Comparison of ENCODE assay signal across 14 cellular contexts in genomic region chr14:22388669-22389625, GRCh38.
DNase-seq lines count a peak whose midpoint lies in the region; ATAC-seq and TF ChIP-seq lines count a peak whose summit lies in the region.
"Had no signal": no experiment of that assay in that cellular context is flagged by ENCODE, and none has a peak within 500 bp of the region (broad histone marks: within the 10 kb centered on the region; RNA-seq: fewer than 3 reads in every experiment).

No MANE protein-coding gene starts in this region.

- TF ChIP-seq CTCF in A673 (conservative IDR thresholded peaks at IDR 0.05; ENCODE audit: low read depth, low read length): no peak

- H3K4me3 ChIP-seq in A673 (ENCODE audit: low read depth, low read length, poor library complexity, severe bottlenecking) (no peak overlapping the region), mesenchymal stem cell (ENCODE audit: insufficient read depth in 1 of 2, low read depth in 1 of 2, low read length in 2 of 2) (no peak overlapping the region)
- H3K4me3 ChIP-seq: upper lobe of right lung had no signal

- H3K23ac ChIP-seq in mesenchymal stem cell (ENCODE audit: low read length in 2 of 2): peak overlapping the region in 1 of 2 experiments; percentile 11

- peak overlapping the region; percentile 2 for H2BK15ac ChIP-seq in mesenchymal stem cell (ENCODE audit: low read depth, poor library complexity, severe bottlenecking)

- peak overlapping the region; percentile 33 for H2AFZ ChIP-seq in mesenchymal stem cell (ENCODE audit: low read depth, low read length)

- no peak overlapping the region for H2BK120ac ChIP-seq in mesenchymal stem cell (ENCODE audit: low read depth, low read length)

- H3K4me1 ChIP-seq in A673 (ENCODE audit: insufficient read depth, low read length, poor library complexity, severe bottlenecking) (peaks cover 44% of the 10 kb centered on the region), mesenchymal stem cell (ENCODE audit: control insufficient read depth, insufficient read depth, low read depth, low read length) (peaks cover 15% of the 10 kb centered on the region)
- H3K4me1 ChIP-seq: upper lobe of right lung had no signal

- H3K4ac ChIP-seq in mesenchymal stem cell (ENCODE audit: low read depth in 1 of 2, low read length in 2 of 2): no peak overlapping the region

- H3K36me3 ChIP-seq in A673 (ENCODE audit: insufficient read depth, low read length, poor library complexity, severe bottlenecking) (no peaks in the 10 kb centered on the region), mesenchymal stem cell (ENCODE audit: control insufficient read depth in 1 of 2, insufficient read depth in 2 of 2, low read depth in 1 of 2, low read length in 2 of 2) (no peaks in the 10 kb centered on the region)
- H3K36me3 ChIP-seq: upper lobe of right lung had no signal

- H3K18ac ChIP-seq in mesenchymal stem cell (ENCODE audit: low read depth in 1 of 2, low read length in 2 of 2): peak overlapping the region; percentile 14 to 83

- ATAC-seq in GM18867 (IDR thresholded peaks at IDR 0.05; ENCODE audit: unreplicated experiment) (no peak), GM18870 (IDR thresholded peaks at IDR 0.05; ENCODE audit: unreplicated experiment) (no peak)
- ATAC-seq: sciatic nerve, upper lobe of right lung had no signal

- H2BK5ac ChIP-seq in mesenchymal stem cell (ENCODE audit: low read depth, low read length, poor library complexity, severe bottlenecking): no peak overlapping the region

- DNase-seq in A673 (ENCODE audit: low spot score) (peak; percentile 73), M059J (ENCODE audit: low read depth) (peak; percentile 63), brain pericyte (ENCODE audit: low read depth, low spot score) (peak; percentile 74), mesenchymal stem cell (peak; percentile 57), NCI-H1092 treated with DMSO at 0.1 percent for 48 hours (lab: John Stamatoyannopoulos, UW) (no peak)
- no peak for DNase-seq in NK-92 treated with Interleukin-12 subunit alpha and Interleukin-12 subunit beta, amount 100 ng/mL, for 24 hours (lab: John Stamatoyannopoulos, UW)
- DNase-seq: activated CD4-positive, alpha-beta memory T cell treated with anti-CD3 and anti-CD28 coated beads for 36 hours; activated naive CD4-positive, alpha-beta T cell treated with Interleukin-2 at 50 U/mL for 16 hours; NCI-H187; T-helper 1 cell; upper lobe of right lung had no signal

- H3K9me3 ChIP-seq in A673 (ENCODE audit: low read depth, low read length, poor library complexity, severe bottlenecking) (no peaks in the 10 kb centered on the region), mesenchymal stem cell (ENCODE audit: control insufficient read depth, low read length) (no peaks in the 10 kb centered on the region)
- H3K9me3 ChIP-seq: upper lobe of right lung had no signal

- H2AK5ac ChIP-seq in mesenchymal stem cell (ENCODE audit: low read length, severe bottlenecking): peak overlapping the region; percentile 81

- H3K4me2 ChIP-seq in mesenchymal stem cell (ENCODE audit: low read length, poor library complexity, severe bottlenecking): no peak overlapping the region

- H3K14ac ChIP-seq in mesenchymal stem cell (ENCODE audit: low read length in 2 of 2): no peak overlapping the region

- POLR2A ChIA-PET in A673 (lab: Charles Lee; ENCODE audit: low non-redundant PET): interaction anchor here (0.5 kb wide), 1 partner anchor 18 kb away, joined by 3 read pairs; no protein-coding TSS in a partner anchor

- peak overlapping the region; percentile 33 for H3K27ac ChIP-seq in A673 (ENCODE audit: low read depth, low read length, poor library complexity, severe bottlenecking)
- peak overlapping the region; percentile 65 for H3K27ac ChIP-seq in mesenchymal stem cell (ENCODE audit: low read length, poor library complexity, severe bottlenecking)
- H3K27ac ChIP-seq: upper lobe of right lung had no signal

- 67% methylated on average over 8 of the region's 8 CpGs for WGBS in mesenchymal stem cell

- peak overlapping the region; percentile 5 to 32 for H2BK12ac ChIP-seq in mesenchymal stem cell (ENCODE audit: low read length in 2 of 2)

- H4K8ac ChIP-seq in mesenchymal stem cell (ENCODE audit: low read length): no peak overlapping the region

- H3K9ac ChIP-seq in mesenchymal stem cell (ENCODE audit: low read length): no peak overlapping the region

- H3K79me1 ChIP-seq in mesenchymal stem cell (replicated peaks; ENCODE audit: low read length, poor library complexity, severe bottlenecking): no peaks in the 10 kb centered on the region

- CTCF ChIA-PET in A673 (lab: Charles Lee): interaction anchor here (0.6 to 5.4 kb wide), 9 partner anchors 83 to 484 kb away, joined by 3 to 47 read pairs (median 3); no protein-coding TSS in a partner anchor

- BruUV-seq in A673 (replicated peaks; lab: Mats Ljungman, UMichigan): no TSS peak

- H3K27me3 ChIP-seq in A673 (replicated peaks; ENCODE audit: insufficient read depth, low read depth, low read length, poor library complexity) (no peaks in the 10 kb centered on the region), mesenchymal stem cell (ENCODE audit: control insufficient read depth in 1 of 2, insufficient read depth in 1 of 2, low read length in 2 of 2) (peaks cover 0 to 89% of the 10 kb centered on the region in 2 experiments)
- H3K27me3 ChIP-seq: upper lobe of right lung had no signal

- H4K91ac ChIP-seq in mesenchymal stem cell (ENCODE audit: low read length): no peak overlapping the region

- intact Hi-C loops in A673 (cut with micrococcal nuclease; ENCODE audit: unreplicated experiment): loop anchor here (5.0 to 10.0 kb wide), 2 partner anchors 326 to 668 kb away; partner anchors contain the start of gene CDH24

Comparison
In these comparisons a context has a peak if more than half of its experiments do, and no peak if none do; other contexts are left out.
1. DNase-seq: peak in A673 (single experiment), M059J (single experiment), brain pericyte (single experiment) and mesenchymal stem cell (single experiment); none in NCI-H1092 treated with DMSO at 0.1 percent for 48 hours (single experiment) and NK-92 treated with Interleukin-12 subunit alpha and Interleukin-12 subunit beta, amount 100 ng/mL, for 24 hours (single experiment).